Comparison of ENCODE assay signal across 12 cellular contexts in genomic region chr6:166104107-166104506, GRCh38.
"Had no signal": no experiment of that assay in that cellular context is flagged by ENCODE, and none has a peak within 500 bp of the region (broad histone marks: within the 10 kb centered on the region; RNA-seq: fewer than 3 reads in every experiment).

No MANE protein-coding gene starts in this region.

- H3K27me3 ChIP-seq: gastroesophageal sphincter, transverse colon had no signal

- H3K27ac ChIP-seq: gastroesophageal sphincter, transverse colon had no signal

- H3K4me1 ChIP-seq: transverse colon had no signal

- DNase-seq: activated CD4-positive, alpha-beta memory T cell treated with anti-CD3 and anti-CD28 coated beads, Interleukin-2, amount 10 ng/mL, durations not matched to agents 7 days and 5 days; activated CD4-positive, alpha-beta T cell treated with anti-CD3 and anti-CD28 coated beads for 1 hour; activated gamma-delta T cell; activated T-cell treated with anti-CD3 and anti-CD28 coated beads, Interleukin-2, amount 50 U/mL, for 48 hours; central memory CD4-positive, alpha-beta T cell; kidney glomerular epithelial cell; stimulated activated naive CD4-positive, alpha-beta T cell; substantia nigra; T-cell; T1000; transverse colon had no signal

- H3K9me3 ChIP-seq: transverse colon had no signal

- H3K4me3 ChIP-seq: gastroesophageal sphincter, transverse colon had no signal

- H3K36me3 ChIP-seq: gastroesophageal sphincter, transverse colon had no signal
